Comparison of ENCODE assay signal across 1 cellular context in the genomic region with DNA sequence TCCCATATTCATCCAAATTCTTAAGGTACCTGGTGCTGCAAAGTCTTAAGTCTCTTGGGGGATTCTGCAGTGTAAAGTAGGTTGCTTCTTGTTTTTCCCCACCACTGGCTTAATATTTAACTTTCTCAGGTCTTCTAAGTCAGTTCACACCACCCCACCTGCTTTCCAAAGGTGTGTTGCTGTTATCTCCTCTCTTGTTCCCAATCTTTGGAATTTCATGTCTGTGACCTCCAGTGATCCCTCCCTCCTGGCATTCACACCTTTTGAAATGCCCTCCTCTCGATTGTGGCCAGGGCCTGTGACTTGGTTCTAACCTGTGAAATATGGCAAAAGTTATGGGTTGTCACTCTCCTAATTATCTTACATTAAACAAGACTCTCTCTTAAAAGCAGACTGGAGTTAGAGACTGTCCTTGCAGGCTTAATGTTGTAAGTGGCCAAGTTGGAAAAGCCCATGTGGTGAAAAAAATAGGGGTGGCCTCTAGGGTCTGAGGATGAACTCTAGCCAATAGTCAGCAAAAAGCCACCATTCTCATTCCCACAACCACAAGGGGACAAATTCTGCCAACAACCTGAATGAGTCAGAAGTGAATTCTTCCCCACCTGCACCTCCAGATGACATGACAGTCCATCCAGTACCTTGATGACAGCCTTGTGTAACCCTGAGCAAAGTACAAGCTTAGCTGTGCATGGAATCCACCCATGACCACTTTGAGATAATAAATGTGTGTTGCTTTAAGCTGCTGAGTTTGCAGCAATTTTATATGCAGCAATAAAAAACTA.
TF ChIP-seq lines count a peak whose summit lies in the region.

No MANE protein-coding gene starts in this region.

TF ChIP-seq in HCT116, 20 proteins besides CTCF, POLR2A, EP300 and RAD21 (continued from another document):
- TF ChIP-seq, protein P1, sequence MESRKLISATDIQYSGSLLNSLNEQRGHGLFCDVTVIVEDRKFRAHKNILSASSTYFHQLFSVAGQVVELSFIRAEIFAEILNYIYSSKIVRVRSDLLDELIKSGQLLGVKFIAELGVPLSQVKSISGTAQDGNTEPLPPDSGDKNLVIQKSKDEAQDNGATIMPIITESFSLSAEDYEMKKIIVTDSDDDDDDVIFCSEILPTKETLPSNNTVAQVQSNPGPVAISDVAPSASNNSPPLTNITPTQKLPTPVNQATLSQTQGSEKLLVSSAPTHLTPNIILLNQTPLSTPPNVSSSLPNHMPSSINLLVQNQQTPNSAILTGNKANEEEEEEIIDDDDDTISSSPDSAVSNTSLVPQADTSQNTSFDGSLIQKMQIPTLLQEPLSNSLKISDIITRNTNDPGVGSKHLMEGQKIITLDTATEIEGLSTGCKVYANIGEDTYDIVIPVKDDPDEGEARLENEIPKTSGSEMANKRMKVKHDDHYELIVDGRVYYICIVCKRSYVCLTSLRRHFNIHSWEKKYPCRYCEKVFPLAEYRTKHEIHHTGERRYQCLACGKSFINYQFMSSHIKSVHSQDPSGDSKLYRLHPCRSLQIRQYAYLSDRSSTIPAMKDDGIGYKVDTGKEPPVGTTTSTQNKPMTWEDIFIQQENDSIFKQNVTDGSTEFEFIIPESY (IDR thresholded peaks at IDR 0.05; ENCODE audit: extremely low read depth, insufficient replicate concordance, low read length) = no peak
- TF ChIP-seq SRF (IDR thresholded peaks at IDR 0.05; ENCODE audit: low read depth) (no peak), POLR2AphosphoS5 (IDR thresholded peaks at IDR 0.05; ENCODE audit: low read depth, low read length) (no peak), SP1 (IDR thresholded peaks at IDR 0.05; ENCODE audit: low read depth) (peak; percentile 33; the same call in 1 of the 2 replicates), EZH2phosphoT487 (IDR thresholded peaks at IDR 0.05; ENCODE audit: borderline replicate concordance) (no peak), EZH2 (IDR thresholded peaks at IDR 0.05) (no peak), SIN3A (IDR thresholded peaks at IDR 0.05; ENCODE audit: low read depth) (no peak), JUND (IDR thresholded peaks at IDR 0.05) (peak; percentile 20; the same call in 1 of the 2 replicates), CBX3 (IDR thresholded peaks at IDR 0.05; ENCODE audit: low read depth) (0 out of 2 replicates have a peak, but pooled peaks have one; percentile 43), EGR1 (IDR thresholded peaks at IDR 0.05; ENCODE audit: low read depth) (no peak)
- TF ChIP-seq, protein P2, sequence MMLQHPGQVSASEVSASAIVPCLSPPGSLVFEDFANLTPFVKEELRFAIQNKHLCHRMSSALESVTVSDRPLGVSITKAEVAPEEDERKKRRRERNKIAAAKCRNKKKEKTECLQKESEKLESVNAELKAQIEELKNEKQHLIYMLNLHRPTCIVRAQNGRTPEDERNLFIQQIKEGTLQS (IDR thresholded peaks at IDR 0.05) = no peak
